31 cellular contexts compared by ENCODE assay signal in genomic region chr21:31927872-31928476, GRCh38. TPM values are rescaled to one million over a fixed set of nuclear protein-coding genes. Genes with fewer than 3 reads are reported as not detected.
DNase-seq lines count a peak whose midpoint lies in the region; ATAC-seq, FAIRE-seq and TF ChIP-seq lines count a peak whose summit lies in the region.
"Had no signal": no experiment of that assay in that cellular context is flagged by ENCODE, and none has a peak within 500 bp of the region (broad histone marks: within the 10 kb centered on the region; RNA-seq: fewer than 3 reads in every experiment).

No MANE protein-coding gene starts in this region.

- TF ChIP-seq CTCF in HEK293 (tag by site-specific recombination; IDR thresholded peaks at IDR 0.05) (no peak), astrocyte (IDR thresholded peaks at IDR 0.05; ENCODE audit: insufficient read depth, low read depth, low read length) (no peak), hepatocyte (IDR thresholded peaks at IDR 0.05; ENCODE audit: poor library complexity) (no peak), osteoblast (IDR thresholded peaks at IDR 0.05; ENCODE audit: extremely low read depth, low read depth, low read length) (no peak)

- WGBS in hepatocyte (ENCODE audit: low lambda C conversion rate, missing lambda C conversion rate) = 55% methylated on average over 12 of the region's 12 CpGs

- H3K9me3 ChIP-seq in HEK293 (ENCODE audit: control insufficient read depth, insufficient read depth, low read depth, low read length) = 0 out of 2 replicates have a peak, but pooled peaks cover 4% of the 10 kb centered on the region
- H3K9me3 ChIP-seq in astrocyte (ENCODE audit: insufficient read depth, low read depth, low read length) = no peaks in the 10 kb centered on the region
- no peaks in the 10 kb centered on the region for H3K9me3 ChIP-seq in hepatocyte (ENCODE audit: low read depth)
- no peaks in the 10 kb centered on the region for H3K9me3 ChIP-seq in osteoblast (ENCODE audit: low read depth, low read length)
- H3K9me3 ChIP-seq: ovary, Peyer's patch, right atrium auricular region had no signal

- H3K27ac Mint-ChIP-seq in astrocyte (ENCODE audit: unreplicated experiment) (no peak overlapping the region), T-cell (no peak overlapping the region)
- H3K27ac Mint-ChIP-seq: activated naive CD8-positive, alpha-beta T cell treated with anti-CD3 and anti-CD28 coated beads, Interleukin-2, amount 50 U/mL, for 24 hours; HFFc6; immature natural killer cell; memory B cell had no signal

- H3K9me2 ChIP-seq in hepatocyte (replicated peaks; ENCODE audit: insufficient read depth) = no peaks in the 10 kb centered on the region

- no peaks in the 10 kb centered on the region for H4K20me1 ChIP-seq in astrocyte (ENCODE audit: insufficient read depth, low read length)
- H4K20me1 ChIP-seq in hepatocyte (ENCODE audit: insufficient read depth, poor library complexity, severe bottlenecking) = no peaks in the 10 kb centered on the region
- no peaks in the 10 kb centered on the region for H4K20me1 ChIP-seq in osteoblast (ENCODE audit: insufficient read depth, low read length)

- peak overlapping the region; percentile 29 for H3K4me2 ChIP-seq in astrocyte (ENCODE audit: low read length)
- H3K4me2 ChIP-seq in hepatocyte = peak overlapping the region; percentile 51
- H3K4me2 ChIP-seq in osteoblast (ENCODE audit: insufficient read depth, low read length) = no peak overlapping the region

- H3K27ac ChIP-seq in HEK293 (ENCODE audit: extremely low read depth, low read depth, low read length) (no peak overlapping the region), astrocyte (ENCODE audit: low read depth, low read length) (no peak overlapping the region), hepatocyte (no peak overlapping the region), osteoblast (ENCODE audit: low read depth, low read length) (no peak overlapping the region)
- H3K27ac ChIP-seq: C4-2B, ovary, Peyer's patch, right atrium auricular region had no signal

- H3K9me3 Mint-ChIP-seq in astrocyte (ENCODE audit: unreplicated experiment) (peaks cover 1% of the 10 kb centered on the region), T-cell (peaks cover 3 to 4% (median 4%) of the 10 kb centered on the region in 3 donors)

- H2AFZ ChIP-seq in astrocyte (ENCODE audit: low read depth, low read length) (peak overlapping the region; percentile 58), hepatocyte (no peak overlapping the region), osteoblast (ENCODE audit: low read length) (no peak overlapping the region)

- H3K36me3 Mint-ChIP-seq in astrocyte (ENCODE audit: low read depth, unreplicated experiment) (no peaks in the 10 kb centered on the region), T-cell (no peaks in the 10 kb centered on the region)
- H3K36me3 Mint-ChIP-seq: memory B cell had no signal

- H3K4me1 ChIP-seq in HEK293 (ENCODE audit: control insufficient read depth, insufficient read depth, low read length) = peaks cover 14% of the 10 kb centered on the region; the same call in 1 of the 2 replicates
- H3K4me1 ChIP-seq in astrocyte (ENCODE audit: insufficient read depth, low read length) = no peaks in the 10 kb centered on the region
- peaks cover 10% of the 10 kb centered on the region for H3K4me1 ChIP-seq in hepatocyte (ENCODE audit: insufficient read depth)
- H3K4me1 ChIP-seq in osteoblast (ENCODE audit: insufficient read depth, low read length) = no peaks in the 10 kb centered on the region
- H3K4me1 ChIP-seq: Peyer's patch, right atrium auricular region had no signal

- H3K27me3 ChIP-seq in astrocyte (ENCODE audit: insufficient read depth, low read length) (no peaks in the 10 kb centered on the region), hepatocyte (no peaks in the 10 kb centered on the region), osteoblast (ENCODE audit: insufficient read depth, low read length) (no peaks in the 10 kb centered on the region)
- H3K27me3 ChIP-seq: ovary, Peyer's patch, right atrium auricular region had no signal

- H3K79me2 ChIP-seq in astrocyte (ENCODE audit: insufficient read depth, low read length) (no peaks in the 10 kb centered on the region), hepatocyte (peaks cover 18% of the 10 kb centered on the region), osteoblast (ENCODE audit: insufficient read depth, low read length) (no peaks in the 10 kb centered on the region)

- CTCF ChIA-PET in HEK293 (lab: Yijun Ruan, JAX) = interaction anchor here (0.5 kb wide), 1 partner anchor 173 kb away, joined by 3 read pairs; no protein-coding TSS in a partner anchor
- CTCF ChIA-PET in T-cell (lab: Charles Lee) = no interaction called here

- H3K9ac ChIP-seq in astrocyte (ENCODE audit: low read length) = no peak overlapping the region

- H3K4me1 Mint-ChIP-seq in astrocyte (ENCODE audit: low read depth, unreplicated experiment) (no peaks in the 10 kb centered on the region), T-cell (no peaks in the 10 kb centered on the region)
- H3K4me1 Mint-ChIP-seq: activated naive CD8-positive, alpha-beta T cell treated with anti-CD3 and anti-CD28 coated beads, Interleukin-2, amount 50 U/mL, for 24 hours; immature natural killer cell; memory B cell had no signal

- DNase-seq in astrocyte (ENCODE audit: low read depth) (peak; percentile 6), hepatocyte (ENCODE audit: low spot score) (no peak), osteoblast (ENCODE audit: insufficient read length, low spot score, missing footprints) (peak; percentile 62), DMS153 treated with DMSO at 0.1 percent for 48 hours (lab: John Stamatoyannopoulos, UW; ENCODE audit: unreplicated experiment) (no peak), T-cell (no peak), Ammon's horn (ENCODE audit: low spot score) (no peak)
- DNase-seq: activated CD4-positive, alpha-beta T cell treated with anti-CD3 and anti-CD28 coated beads, Interleukin-2, amount 50 U/mL, for 1 hour; activated naive CD8-positive, alpha-beta T cell treated with anti-CD3 and anti-CD28 coated beads, Interleukin-2, amount 50 U/mL, for 24 hours; activated T-cell treated with anti-CD3 and anti-CD28 coated beads, Interleukin-2, amount 50 U/mL, for 48 hours; DMS79 treated with DMSO at 0.1 percent for 48 hours; effector CD8-positive, alpha-beta T cell; erythroblast; foreskin fibroblast; HFFc6; immature natural killer cell; NCI-H1105; NCI-H2029; NCI-H345; NCI-H748 treated with DMSO at 0.1 percent for 48 hours; ovary; Peyer's patch; SHP77 treated with DMSO at 0.1 percent for 48 hours; stimulated activated naive CD4-positive, alpha-beta T cell had no signal

- peaks cover 4 to 10% of the 10 kb centered on the region in 2 experiments; a peak in 2 of 3 replicates for H3K36me3 ChIP-seq in HEK293 (ENCODE audit: control insufficient read depth in 2 of 2, insufficient read depth in 1 of 2, low read length in 2 of 2)
- no peaks in the 10 kb centered on the region for H3K36me3 ChIP-seq in astrocyte (ENCODE audit: insufficient read depth, low read length)
- H3K36me3 ChIP-seq in hepatocyte (replicated peaks; ENCODE audit: insufficient read depth, low read depth) = no peaks in the 10 kb centered on the region
- H3K36me3 ChIP-seq in osteoblast (ENCODE audit: insufficient read depth, low read length) = no peaks in the 10 kb centered on the region
- H3K36me3 ChIP-seq: ovary, Peyer's patch, right atrium auricular region had no signal

- H3K4me3 ChIP-seq in HEK293 (ENCODE audit: low read depth, low read length) = no peak overlapping the region
- no peak overlapping the region for H3K4me3 ChIP-seq in astrocyte (ENCODE audit: insufficient read depth, low read depth, low read length)
- no peak overlapping the region for H3K4me3 ChIP-seq in hepatocyte
- no peak overlapping the region for H3K4me3 ChIP-seq in osteoblast (ENCODE audit: insufficient read depth, low read length)
- H3K4me3 ChIP-seq: ovary, Peyer's patch, right atrium auricular region had no signal

- POLR2A ChIA-PET in HEK293 (lab: Yijun Ruan, JAX) = interaction anchor here (0.6 kb wide), 1 partner anchor 108 kb away, joined by 3 read pairs; no protein-coding TSS in a partner anchor
- POLR2A ChIA-PET in T-cell (lab: Charles Lee) = no interaction called here

- H3K4me3 Mint-ChIP-seq in astrocyte (ENCODE audit: unreplicated experiment) (no peak overlapping the region), T-cell (no peak overlapping the region)
- H3K4me3 Mint-ChIP-seq: activated naive CD8-positive, alpha-beta T cell treated with anti-CD3 and anti-CD28 coated beads, Interleukin-2, amount 50 U/mL, for 24 hours; HFFc6; immature natural killer cell; memory B cell had no signal

- no peak for FAIRE-seq in astrocyte (lab: Jason Lieb, UNC)
- FAIRE-seq: colon had no signal

- ATAC-seq in HG03342 (IDR thresholded peaks at IDR 0.05; ENCODE audit: unreplicated experiment) (no peak), T-cell (replicated peaks in 1 of 4) (no peak)
- ATAC-seq: activated naive CD8-positive, alpha-beta T cell treated with anti-CD3 and anti-CD28 coated beads, Interleukin-2, amount 50 U/mL, for 24 hours; left lobe of liver had no signal

- H3K27me3 Mint-ChIP-seq in astrocyte (ENCODE audit: low read depth, unreplicated experiment) = peaks cover 6% of the 10 kb centered on the region
- H3K27me3 Mint-ChIP-seq in T-cell = peaks cover 11 to 20% of the 10 kb centered on the region in 2 donors

TF ChIP-seq in HEK293, 187 proteins besides CTCF, POLR2A, EP300 and RAD21 (continues in another document):
- no peak for TF ChIP-seq SCRT1 (tag by site-specific recombination; IDR thresholded peaks at IDR 0.05; ENCODE audit: borderline replicate concordance)
- TF ChIP-seq ZNF169 (tag by site-specific recombination; IDR thresholded peaks at IDR 0.05) = no peak
- no peak for TF ChIP-seq ZNF707 (tag by site-specific recombination; IDR thresholded peaks at IDR 0.05)
- TF ChIP-seq PRDM6 (tag by site-specific recombination; IDR thresholded peaks at IDR 0.05) = peak; percentile 84
- peak; percentile 66 for TF ChIP-seq ZNF600 (tag by site-specific recombination; IDR thresholded peaks at IDR 0.05)
- TF ChIP-seq ZNF585B (tag by site-specific recombination; IDR thresholded peaks at IDR 0.05) = no peak

RNA-seq across cellular contexts. Expression of gene HUNK, which starts 55.2 kb away (rescaled TPM):
- total RNA-seq in astrocyte (0.34 and 0.77 TPM in 2 replicates), hepatocyte (4.4 and 7.1 TPM in 2 replicates), osteoblast (under 0.01 TPM in 2 replicates), T-cell (1 to 10 TPM in 1 of 5 donors, under 1 TPM in 2, not detected in 2; 0.22 to 1.1 (median 0.35) TPM)
- polyA plus RNA-seq in hepatocyte = 7.3 and 10.8 TPM in 2 replicates
- total RNA-seq: HFFc6, myocyte had no signal
- polyA plus RNA-seq: immature natural killer cell had no signal

Comparison
In these comparisons a context has a peak if more than half of its experiments do, and no peak if none do; other contexts are left out.
1. DNase-seq: peak in astrocyte (single experiment) and osteoblast (single experiment); none in hepatocyte (single experiment), DMS153 treated with DMSO at 0.1 percent for 48 hours (single experiment), T-cell (0 of 34) and Ammon's horn (single experiment).